ENCODE assay signal across 9 cellular contexts in genomic region chr11:47566166-47566546, GRCh38. TPM values are rescaled to one million over a fixed set of nuclear protein-coding genes. Genes with fewer than 3 reads are reported as not detected.
A peak's percentile ranks its signal among the peaks of the same experiment; 100 is the strongest.
DNase-seq lines count a peak whose midpoint lies in the region; ATAC-seq and TF ChIP-seq lines count a peak whose summit lies in the region.
"Had no signal": no experiment of that assay in that cellular context is flagged by ENCODE, and none has a peak within 500 bp of the region (broad histone marks: within the 10 kb centered on the region; RNA-seq: fewer than 3 reads in every experiment).

No MANE protein-coding gene starts in this region.

- DNase-seq in EH (ENCODE audit: low read depth): peak; percentile 23
- DNase-seq in Jurkat, Clone E6-1 (ENCODE audit: low read depth, low spot score): no peak
- DNase-seq in central memory CD8-positive, alpha-beta T cell (ENCODE audit: low spot score in 2 of 2): no peak
- peak in 2 of 3 donors; percentile 31 to 46 for DNase-seq in mucosa of descending colon
- no peak for DNase-seq in DMS153 (lab: John Stamatoyannopoulos, UW)
- DNase-seq in AG20443 (ENCODE audit: low spot score): no peak

- H3K4me3 ChIP-seq in Jurkat, Clone E6-1 (ENCODE audit: low read length): peak overlapping the region; percentile 64
- peak overlapping the region; percentile 72 for H3K4me3 ChIP-seq in mucosa of descending colon

- no peaks in the 10 kb centered on the region for H3K9me3 Mint-ChIP-seq in central memory CD8-positive, alpha-beta T cell

- H3K36me3 ChIP-seq in mucosa of descending colon (ENCODE audit: low read depth): no peaks in the 10 kb centered on the region

- peaks cover 16% of the 10 kb centered on the region for H3K36me3 Mint-ChIP-seq in central memory CD8-positive, alpha-beta T cell (ENCODE audit: insufficient read depth)

- peak overlapping the region; percentile 70 for H3K27ac Mint-ChIP-seq in central memory CD8-positive, alpha-beta T cell (ENCODE audit: low read depth)

- peaks cover 3% of the 10 kb centered on the region for H3K4me1 ChIP-seq in mucosa of descending colon (ENCODE audit: low read depth)

- H3K27me3 Mint-ChIP-seq in central memory CD8-positive, alpha-beta T cell: no peaks in the 10 kb centered on the region

- no peaks in the 10 kb centered on the region for H3K9me3 ChIP-seq in mucosa of descending colon

- intact Hi-C loops in mucosa of descending colon (cut with DNase I, micrococcal nuclease): no loop called here

- H3K4me3 Mint-ChIP-seq in central memory CD8-positive, alpha-beta T cell: peak overlapping the region; percentile 81

- H3K4me1 Mint-ChIP-seq in central memory CD8-positive, alpha-beta T cell: peaks cover 17% of the 10 kb centered on the region

- TF ChIP-seq CTCF in mucosa of descending colon (IDR thresholded peaks at IDR 0.05): no peak

- no peak for ATAC-seq in central memory CD8-positive, alpha-beta T cell (replicated peaks; ENCODE audit: extremely low read depth, poor library complexity, severe bottlenecking)
- peak; percentile 50 for ATAC-seq in mucosa of descending colon
- no peak for ATAC-seq in HG02798 (IDR thresholded peaks at IDR 0.05; ENCODE audit: poor library complexity, unreplicated experiment)
- no peak for ATAC-seq in HG03045 (IDR thresholded peaks at IDR 0.05; ENCODE audit: unreplicated experiment)

RNA-seq across cellular contexts. Expression of gene PTPMT1, which starts 0.8 kb away (rescaled TPM):
- 41.2 TPM for polyA plus RNA-seq in Jurkat, Clone E6-1 (2012; ENCODE audit: insufficient read depth, insufficient read length)
- total RNA-seq in mucosa of descending colon: 10 to 100 TPM; 20.8 to 36.1 (median 27.1) TPM

RNA-seq across cellular contexts. Expression of gene KBTBD4, which starts 12.6 kb away (rescaled TPM):
- 30.9 TPM for polyA plus RNA-seq in Jurkat, Clone E6-1 (2012; ENCODE audit: insufficient read depth, insufficient read length)
- total RNA-seq in mucosa of descending colon: 10 to 100 TPM; 14.1 to 18.2 (median 16.0) TPM

RNA-seq across cellular contexts. Expression of gene NDUFS3, which starts 12.7 kb away (rescaled TPM):
- polyA plus RNA-seq in Jurkat, Clone E6-1 (2012; ENCODE audit: insufficient read depth, insufficient read length): 264 TPM
- total RNA-seq in mucosa of descending colon: 100 to 1,000 TPM; 150 to 205 (median 197) TPM

RNA-seq across cellular contexts. Expression of gene CELF1, which starts 13.2 kb away (rescaled TPM):
- polyA plus RNA-seq in Jurkat, Clone E6-1 (2012; ENCODE audit: insufficient read depth, insufficient read length): 24.0 TPM
- 100 to 1,000 TPM in 1 of 3 donors, 10 to 100 TPM in 2; 83.7 to 132 (median 94.1) TPM for total RNA-seq in mucosa of descending colon

RNA-seq across cellular contexts. Expression of gene FAM180B, which starts 20.3 kb away (rescaled TPM):
- not detected for polyA plus RNA-seq in Jurkat, Clone E6-1 (2012; ENCODE audit: insufficient read depth, insufficient read length)
- under 1 TPM in 2 of 3 donors, not detected in 1; 0.36 to 0.51 TPM for total RNA-seq in mucosa of descending colon
- total RNA-seq: RPMI7951 had no signal

Comparison
In these comparisons a context has a peak if more than half of its experiments do, and no peak if none do; other contexts are left out.
1. DNase-seq: peak in EH (single experiment) and mucosa of descending colon (2 of 3); none in Jurkat, Clone E6-1 (single experiment), central memory CD8-positive, alpha-beta T cell (0 of 2), DMS153 (single experiment) and AG20443 (single experiment).